18 cellular contexts compared by ENCODE assay signal in the genomic region with DNA sequence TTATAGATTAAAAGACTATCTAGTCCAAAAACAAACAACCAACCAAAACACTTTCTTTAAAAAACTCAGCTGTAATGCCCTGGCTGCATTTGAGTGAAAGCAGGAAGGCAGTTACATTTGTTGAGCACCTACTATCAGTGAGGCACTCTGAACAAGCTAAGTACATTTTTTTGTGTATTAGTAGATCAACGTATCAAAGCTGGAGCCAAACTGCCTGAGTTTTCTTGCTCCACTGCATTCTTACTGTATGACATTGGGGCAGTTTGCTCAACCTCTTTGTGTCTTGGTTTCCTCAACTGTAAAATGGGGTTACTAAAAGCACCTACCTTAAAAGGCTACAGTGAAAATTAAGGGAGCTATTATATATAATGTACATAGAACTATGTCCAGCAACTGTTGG. TPM values are rescaled to one million over a fixed set of nuclear protein-coding genes. Genes with fewer than 3 reads are reported as not detected.
DNase-seq lines count a peak whose midpoint lies in the region; ATAC-seq and TF ChIP-seq lines count a peak whose summit lies in the region.
"Had no signal": no experiment of that assay in that cellular context is flagged by ENCODE, and none has a peak within 500 bp of the region (broad histone marks: within the 10 kb centered on the region; RNA-seq: fewer than 3 reads in every experiment).

No MANE protein-coding gene starts in this region.

- H3K4me3 ChIP-seq in choroid plexus epithelial cell (ENCODE audit: low read depth, low read length) (no peak overlapping the region), right lobe of liver (no peak overlapping the region)
- H3K4me3 ChIP-seq: MG63 had no signal

- TF ChIP-seq POLR2A in right lobe of liver (IDR thresholded peaks at IDR 0.05), result no peak

- no peak for ATAC-seq in right lobe of liver
- no peak for ATAC-seq in T-cell (replicated peaks in 1 of 4)
- ATAC-seq: Panc1 had no signal

- H3K4me1 Mint-ChIP-seq in HFFc6 (ENCODE audit: low read depth) (no peaks in the 10 kb centered on the region), T-cell (no peaks in the 10 kb centered on the region)

- CTCF ChIA-PET in T-cell (lab: Charles Lee), result no interaction called here

- no peaks in the 10 kb centered on the region for H3K9me3 ChIP-seq in right lobe of liver
- H3K9me3 ChIP-seq: MG63 had no signal

- 0 out of 2 replicates have a peak, but pooled peaks cover 2% of the 10 kb centered on the region for H3K27me3 Mint-ChIP-seq in HFFc6 (ENCODE audit: insufficient read depth)
- no peaks in the 10 kb centered on the region for H3K27me3 Mint-ChIP-seq in T-cell

- peak; percentile 12 for DNase-seq in AG08396 (ENCODE audit: low spot score)
- DNase-seq in HFFc6, result no peak
- DNase-seq in choroid plexus epithelial cell (ENCODE audit: low read depth), result peak; percentile 29
- DNase-seq in iris pigment epithelial cell (ENCODE audit: low read depth), result peak; percentile 66
- no peak for DNase-seq in ureter (ENCODE audit: low spot score)
- no peak for DNase-seq in right lobe of liver
- DNase-seq in DMS79 (lab: John Stamatoyannopoulos, UW), result no peak
- DNase-seq in T-cell, result no peak
- DNase-seq: AML-193, DMS53, MG63, NCI-H1092 treated with DMSO at 0.1 percent for 48 hours, NCI-H1694 treated with DMSO at 0.1 percent for 48 hours, NCI-H446, NCI-H748 treated with DMSO at 0.1 percent for 48 hours, SHP77 treated with DMSO at 0.1 percent for 48 hours had no signal

- intact Hi-C loops in right lobe of liver (cut with DNase I), result no loop called here

- TF ChIP-seq CTCF in HFFc6 (IDR thresholded peaks at IDR 0.05), result no peak
- no peak for TF ChIP-seq CTCF in choroid plexus epithelial cell (conservative IDR thresholded peaks at IDR 0.05; ENCODE audit: low read depth, low read length)
- TF ChIP-seq CTCF in right lobe of liver (IDR thresholded peaks at IDR 0.05), result no peak

- H3K27ac Mint-ChIP-seq in HFFc6, result peak overlapping the region; percentile 9; the same call in 1 of the 2 replicates
- H3K27ac Mint-ChIP-seq in T-cell, result no peak overlapping the region

- H3K4me3 Mint-ChIP-seq in HFFc6 (no peak overlapping the region), T-cell (no peak overlapping the region)

- WGBS in right lobe of liver (ENCODE audit: insufficient coverage, low coverage, low lambda C conversion rate, missing lambda C conversion rate), result 80% methylated on average over 1 of the region's 1 CpG

- no peaks in the 10 kb centered on the region for H3K4me1 ChIP-seq in right lobe of liver

- H3K27me3 ChIP-seq in right lobe of liver, result no peaks in the 10 kb centered on the region
- H3K27me3 ChIP-seq: MG63 had no signal

- H3K27ac ChIP-seq in right lobe of liver, result no peak overlapping the region
- H3K27ac ChIP-seq: KMS-11 had no signal

- no peaks in the 10 kb centered on the region; the same call in 1 of the 2 replicates for H3K36me3 Mint-ChIP-seq in HFFc6 (ENCODE audit: low read depth)
- H3K36me3 Mint-ChIP-seq in T-cell, result peaks cover 40% of the 10 kb centered on the region

- no peaks in the 10 kb centered on the region for H3K9me3 Mint-ChIP-seq in HFFc6
- no peaks in the 10 kb centered on the region for H3K9me3 Mint-ChIP-seq in T-cell

- H3K36me3 ChIP-seq in right lobe of liver, result no peaks in the 10 kb centered on the region

- POLR2A ChIA-PET in T-cell (lab: Charles Lee), result no interaction called here

RNA-seq across cellular contexts. Expression of a gene that starts 22.0 kb away (rescaled TPM):
- total RNA-seq in HFFc6 (2021; fragmentation: NEBNext Ultra II Directional; extraction: Animal tissue kit (Norgen Biotek cat#: 25700)), result 100 to 1,000 TPM in 1 of 6 experiments, 10 to 100 TPM in 5; 78.9 to 103 (median 81.4) TPM
- total RNA-seq in ureter, result 89.5 TPM
- total RNA-seq in right lobe of liver, result 100 to 1,000 TPM in 2 of 6 experiments, 10 to 100 TPM in 4; 48.8 to 116 (median 56.0) TPM
- 10 to 100 TPM; 31.5 to 66.9 (median 60.7) TPM for total RNA-seq in T-cell

RNA-seq across cellular contexts. Expression of a gene that starts 22.1 kb away (rescaled TPM):
- total RNA-seq in HFFc6 (2021; fragmentation: NEBNext Ultra II Directional; extraction: Animal tissue kit (Norgen Biotek cat#: 25700)), result 10 to 100 TPM; 19.5 to 23.2 (median 22.4) TPM
- total RNA-seq in ureter, result 24.6 TPM
- 10 to 100 TPM in 2 of 6 experiments, 1 to 10 TPM in 4; 7.4 to 15.4 (median 9.1) TPM for total RNA-seq in right lobe of liver
- 10 to 100 TPM; 11.4 to 16.8 (median 14.9) TPM for total RNA-seq in T-cell

Comparison
In these comparisons a context has a peak if more than half of its experiments do, and no peak if none do; other contexts are left out.
1. DNase-seq: peak in AG08396 (single experiment), choroid plexus epithelial cell (single experiment) and iris pigment epithelial cell (single experiment); none in HFFc6 (single experiment), ureter (single experiment), right lobe of liver (0 of 3), DMS79 (single experiment) and T-cell (0 of 34).